Comparison of ENCODE assay signal across 36 cellular contexts in the genomic region with DNA sequence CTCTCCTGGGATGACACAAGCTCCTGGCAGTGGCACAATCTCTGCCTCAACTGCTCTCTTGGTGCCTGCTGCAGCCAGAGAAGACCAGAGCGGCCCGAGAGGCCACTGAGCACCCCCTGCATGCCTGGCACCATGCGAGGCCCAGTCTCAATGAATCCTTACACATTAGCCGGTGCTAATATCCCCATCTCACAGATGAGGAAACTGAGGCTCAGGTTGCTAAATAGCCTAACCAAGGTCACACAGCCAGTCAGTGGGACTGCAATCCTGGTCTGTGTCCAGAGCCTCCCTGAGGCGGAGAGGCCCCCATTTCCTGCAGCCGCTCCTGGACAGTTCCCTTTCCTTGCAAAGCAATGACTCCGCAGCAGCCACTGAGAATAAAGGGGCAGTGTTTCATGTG.
"Had no signal": no experiment of that assay in that cellular context is flagged by ENCODE, and none has a peak within 500 bp of the region (broad histone marks: within the 10 kb centered on the region; RNA-seq: fewer than 3 reads in every experiment).

No MANE protein-coding gene starts in this region.

- H3K27ac Mint-ChIP-seq: activated CD4-positive, alpha-beta memory T cell treated with anti-CD3 and anti-CD28 coated beads, Interleukin-2, amount 10 ng/mL, durations not matched to agents 7 days and 5 days; activated CD4-positive, alpha-beta T cell treated with anti-CD3 and anti-CD28 coated beads for 36 hours; activated CD4-positive, alpha-beta T cell treated with anti-CD3 and anti-CD28 coated beads, Interleukin-2, amount 10 ng/mL, durations not matched to agents 7 days and 5 days; activated CD8-positive, alpha-beta memory T cell treated with anti-CD3 and anti-CD28 coated beads, Interleukin-2, amount 10 ng/mL, durations not matched to agents 7 days and 5 days; activated CD8-positive, alpha-beta T cell treated with anti-CD3 and anti-CD28 coated beads, Interleukin-2, amount 10 ng/mL, durations not matched to agents 7 days and 5 days; activated naive CD4-positive, alpha-beta T cell treated with anti-CD3 and anti-CD28 coated beads, Interleukin-2, amount 10 ng/mL, durations not matched to agents 7 days and 5 days; activated naive CD4-positive, alpha-beta T cell treated with anti-CD3 and anti-CD28 coated beads, Interleukin-2, amount 50 U/mL, for 24 hours; activated naive CD8-positive, alpha-beta T cell treated with anti-CD3 and anti-CD28 coated beads for 36 hours; activated T-cell treated with anti-CD3 and anti-CD28 coated beads, Interleukin-2, amount 50 U/mL, for 24 hours; activated T-helper 2 cell treated with anti-CD3 and anti-CD28 coated beads, Interferon-gamma antibody, Interleukin-2, Interleukin-4, amounts not matched to agents 10 μg/mL and 5 μg/mL and 100 μg/mL, durations not matched to agents 14 hours and 24 hours and 36 hours; T-helper 1 cell treated with Interleukin-12 subunit alpha and Interleukin-12 subunit beta and Interleukin-4 antibody, amounts not matched to agents 30 μg/mL and 1 μg/mL, for 36 hours; T-helper 2 cell treated with Interferon-gamma antibody and Interleukin-4, amounts not matched to agents 5 μg/mL and 100 μg/mL, for 36 hours; WTC11 had no signal

- H3K4me1 ChIP-seq: adrenal gland, body of pancreas, breast epithelium had no signal

- H3K9me3 Mint-ChIP-seq: activated CD4-positive, alpha-beta memory T cell treated with anti-CD3 and anti-CD28 coated beads, Interleukin-2, amount 10 ng/mL, durations not matched to agents 7 days and 5 days; activated CD4-positive, alpha-beta T cell treated with anti-CD3 and anti-CD28 coated beads, Interleukin-2, amount 10 ng/mL, durations not matched to agents 7 days and 5 days; activated naive CD4-positive, alpha-beta T cell treated with anti-CD3 and anti-CD28 coated beads, Interleukin-2, amount 10 ng/mL, durations not matched to agents 7 days and 5 days; activated naive CD4-positive, alpha-beta T cell treated with anti-CD3 and anti-CD28 coated beads, Interleukin-2, amount 50 U/mL, for 24 hours; activated naive CD8-positive, alpha-beta T cell treated with anti-CD3 and anti-CD28 coated beads for 36 hours; activated T-cell treated with anti-CD3 and anti-CD28 coated beads, Interleukin-2, amount 50 U/mL, for 24 hours; activated T-helper 2 cell treated with anti-CD3 and anti-CD28 coated beads, Interferon-gamma antibody, Interleukin-2, Interleukin-4, amounts not matched to agents 10 μg/mL and 5 μg/mL and 100 μg/mL, durations not matched to agents 14 hours and 24 hours and 36 hours; T-helper 1 cell treated with Interleukin-12 subunit alpha and Interleukin-12 subunit beta and Interleukin-4 antibody, amounts not matched to agents 30 μg/mL and 1 μg/mL, for 36 hours; T-helper 2 cell treated with Interferon-gamma antibody and Interleukin-4, amounts not matched to agents 5 μg/mL and 100 μg/mL, for 36 hours; WTC11 had no signal

- H3K27ac ChIP-seq: adrenal gland, body of pancreas, brain microvascular endothelial cell, breast epithelium, VCaP had no signal

- H3K4me3 Mint-ChIP-seq: activated CD4-positive, alpha-beta memory T cell treated with anti-CD3 and anti-CD28 coated beads, Interleukin-2, amount 10 ng/mL, durations not matched to agents 7 days and 5 days; activated CD4-positive, alpha-beta T cell treated with anti-CD3 and anti-CD28 coated beads for 36 hours; activated CD4-positive, alpha-beta T cell treated with anti-CD3 and anti-CD28 coated beads, Interleukin-2, amount 10 ng/mL, durations not matched to agents 7 days and 5 days; activated CD8-positive, alpha-beta memory T cell treated with anti-CD3 and anti-CD28 coated beads, Interleukin-2, amount 10 ng/mL, durations not matched to agents 7 days and 5 days; activated CD8-positive, alpha-beta T cell treated with anti-CD3 and anti-CD28 coated beads, Interleukin-2, amount 10 ng/mL, durations not matched to agents 7 days and 5 days; activated naive CD4-positive, alpha-beta T cell treated with anti-CD3 and anti-CD28 coated beads, Interleukin-2, amount 10 ng/mL, durations not matched to agents 7 days and 5 days; activated naive CD4-positive, alpha-beta T cell treated with anti-CD3 and anti-CD28 coated beads, Interleukin-2, amount 50 U/mL, for 24 hours; activated naive CD8-positive, alpha-beta T cell treated with anti-CD3 and anti-CD28 coated beads for 36 hours; activated T-cell treated with anti-CD3 and anti-CD28 coated beads, Interleukin-2, amount 50 U/mL, for 24 hours; T-helper 1 cell treated with Interleukin-12 subunit alpha and Interleukin-12 subunit beta and Interleukin-4 antibody, amounts not matched to agents 30 μg/mL and 1 μg/mL, for 36 hours; T-helper 2 cell treated with Interferon-gamma antibody and Interleukin-4, amounts not matched to agents 5 μg/mL and 100 μg/mL, for 36 hours; WTC11 had no signal

- H3K4me1 Mint-ChIP-seq: activated CD4-positive, alpha-beta memory T cell treated with anti-CD3 and anti-CD28 coated beads, Interleukin-2, amount 10 ng/mL, durations not matched to agents 7 days and 5 days; activated CD4-positive, alpha-beta T cell treated with anti-CD3 and anti-CD28 coated beads for 36 hours; activated CD4-positive, alpha-beta T cell treated with anti-CD3 and anti-CD28 coated beads, Interleukin-2, amount 10 ng/mL, durations not matched to agents 7 days and 5 days; activated CD8-positive, alpha-beta memory T cell treated with anti-CD3 and anti-CD28 coated beads, Interleukin-2, amount 10 ng/mL, durations not matched to agents 7 days and 5 days; activated naive CD4-positive, alpha-beta T cell treated with anti-CD3 and anti-CD28 coated beads, Interleukin-2, amount 10 ng/mL, durations not matched to agents 7 days and 5 days; activated naive CD4-positive, alpha-beta T cell treated with anti-CD3 and anti-CD28 coated beads, Interleukin-2, amount 50 U/mL, for 24 hours; activated naive CD8-positive, alpha-beta T cell treated with anti-CD3 and anti-CD28 coated beads for 36 hours had no signal

- H3K27me3 Mint-ChIP-seq: activated CD4-positive, alpha-beta memory T cell treated with anti-CD3 and anti-CD28 coated beads, Interleukin-2, amount 10 ng/mL, durations not matched to agents 7 days and 5 days; activated CD4-positive, alpha-beta T cell treated with anti-CD3 and anti-CD28 coated beads for 36 hours; activated CD4-positive, alpha-beta T cell treated with anti-CD3 and anti-CD28 coated beads, Interleukin-2, amount 10 ng/mL, durations not matched to agents 7 days and 5 days; activated naive CD4-positive, alpha-beta T cell treated with anti-CD3 and anti-CD28 coated beads, Interleukin-2, amount 50 U/mL, for 24 hours; activated naive CD8-positive, alpha-beta T cell treated with anti-CD3 and anti-CD28 coated beads for 36 hours had no signal

- H3K9me3 ChIP-seq: adrenal gland, body of pancreas, breast epithelium had no signal

- H3K36me3 Mint-ChIP-seq: activated CD8-positive, alpha-beta memory T cell treated with anti-CD3 and anti-CD28 coated beads, Interleukin-2, amount 10 ng/mL, durations not matched to agents 7 days and 5 days; activated naive CD4-positive, alpha-beta T cell treated with anti-CD3 and anti-CD28 coated beads, Interleukin-2, amount 10 ng/mL, durations not matched to agents 7 days and 5 days; activated naive CD4-positive, alpha-beta T cell treated with anti-CD3 and anti-CD28 coated beads, Interleukin-2, amount 50 U/mL, for 24 hours; activated naive CD8-positive, alpha-beta T cell treated with anti-CD3 and anti-CD28 coated beads for 36 hours; WTC11 had no signal

- DNase-seq: activated CD4-positive, alpha-beta memory T cell treated with anti-CD3 and anti-CD28 coated beads, Interleukin-2, amount 10 ng/mL, durations not matched to agents 7 days and 5 days; activated CD4-positive, alpha-beta T cell treated with anti-CD3 and anti-CD28 coated beads for 1 hour; activated CD4-positive, alpha-beta T cell treated with anti-CD3 and anti-CD28 coated beads for 36 hours; activated CD4-positive, alpha-beta T cell treated with anti-CD3 and anti-CD28 coated beads for 48 hours; activated CD4-positive, alpha-beta T cell treated with anti-CD3 and anti-CD28 coated beads, Interleukin-2, amount 10 ng/mL, durations not matched to agents 7 days and 5 days; activated CD4-positive, alpha-beta T cell treated with anti-CD3 and anti-CD28 coated beads, Interleukin-2, amount 50 U/mL, for 48 hours; activated CD4-positive, CD25-positive, alpha-beta regulatory T cell; activated CD8-positive, alpha-beta memory T cell treated with anti-CD3 and anti-CD28 coated beads for 24 hours; activated CD8-positive, alpha-beta memory T cell treated with anti-CD3 and anti-CD28 coated beads, Interleukin-2, amount 10 ng/mL, durations not matched to agents 7 days and 5 days; activated CD8-positive, alpha-beta memory T cell treated with anti-CD3 and anti-CD28 coated beads, Interleukin-2, amount 50 U/mL, for 48 hours; activated CD8-positive, alpha-beta T cell treated with anti-CD3 and anti-CD28 coated beads, Interleukin-2, amount 10 ng/mL, durations not matched to agents 7 days and 5 days; activated effector memory CD4-positive, alpha-beta T cell treated with Interleukin-2 at 50 U/mL for 16 hours; activated gamma-delta T cell; activated naive CD4-positive, alpha-beta T cell treated with anti-CD3 and anti-CD28 coated beads, Interleukin-2, amount 10 ng/mL, durations not matched to agents 7 days and 5 days; activated naive CD4-positive, alpha-beta T cell treated with Interleukin-2 at 50 U/mL for 16 hours; activated naive CD8-positive, alpha-beta T cell treated with anti-CD3 and anti-CD28 coated beads for 36 hours; activated T-cell treated with anti-CD3 and anti-CD28 coated beads, Interleukin-2, amount 50 U/mL, for 24 hours; activated T-cell treated with anti-CD3 and anti-CD28 coated beads, Interleukin-2, amount 50 U/mL, for 48 hours; adrenal gland; amniotic stem cell; aorta; body of pancreas; brain microvascular endothelial cell; central memory CD4-positive, alpha-beta T cell; T-helper 1 cell; T-helper 2 cell; T-helper 9 cell had no signal

- H3K4me3 ChIP-seq: adrenal gland, body of pancreas, breast epithelium had no signal

- FAIRE-seq: astrocyte, TTC549 had no signal

- H3K36me3 ChIP-seq: adrenal gland, brain microvascular endothelial cell, breast epithelium had no signal
